Comparison of ENCODE assay signal across 11 cellular contexts in the genomic region with DNA sequence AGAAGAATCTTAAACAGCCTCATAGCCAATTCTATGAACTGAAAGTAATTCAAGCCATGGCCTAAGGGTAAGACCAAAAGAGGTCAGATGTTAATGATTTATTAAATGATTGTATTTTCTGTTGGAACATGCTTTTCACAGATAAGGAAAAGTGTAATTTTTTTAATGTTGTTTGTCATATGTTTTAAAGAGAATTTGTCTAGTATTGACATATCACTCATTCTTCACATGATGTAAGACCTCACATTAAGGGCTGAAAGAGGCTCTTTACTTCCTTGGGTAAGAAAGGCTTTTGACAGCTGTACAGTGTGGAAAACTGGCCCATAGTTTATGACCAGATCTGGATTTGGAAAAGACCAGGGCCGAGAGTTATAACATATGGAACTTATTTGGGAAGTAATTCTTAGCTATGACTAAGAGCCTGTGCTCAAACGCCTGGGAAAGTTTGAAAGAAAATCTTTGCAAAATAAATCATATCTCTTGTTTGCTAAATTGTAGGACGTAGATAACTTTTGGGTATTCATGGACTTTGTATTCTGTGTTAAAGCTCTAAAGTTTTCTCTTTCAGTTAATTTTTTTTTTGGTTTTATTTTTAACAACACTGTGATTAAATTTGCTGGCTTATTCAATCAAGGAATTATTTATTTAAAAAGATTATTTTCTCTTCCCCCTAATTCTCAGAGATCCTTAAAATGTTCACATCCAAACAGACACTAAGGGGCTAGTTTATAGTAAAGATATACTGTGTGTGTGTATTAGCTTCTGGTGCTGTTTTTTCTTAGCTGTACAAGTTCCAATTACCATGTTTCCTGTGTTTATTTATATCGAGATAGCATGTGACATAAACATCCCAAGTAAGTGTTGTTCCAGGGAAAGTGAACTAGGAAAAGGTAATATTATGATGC.
DNase-seq lines count a peak whose midpoint lies in the region; ATAC-seq and TF ChIP-seq lines count a peak whose summit lies in the region.
"Had no signal": no experiment of that assay in that cellular context is flagged by ENCODE, and none has a peak within 500 bp of the region (broad histone marks: within the 10 kb centered on the region; RNA-seq: fewer than 3 reads in every experiment).

No MANE protein-coding gene starts in this region.

- peak overlapping the region; percentile 27 for H3K4me3 Mint-ChIP-seq in Caco-2 (ENCODE audit: unreplicated experiment)

- no peaks in the 10 kb centered on the region for H3K9me3 ChIP-seq in Caco-2
- no peaks in the 10 kb centered on the region for H3K9me3 ChIP-seq in heart left ventricle
- H3K9me3 ChIP-seq in testis = no peaks in the 10 kb centered on the region
- H3K9me3 ChIP-seq in BE2C = no peaks in the 10 kb centered on the region

- no peaks in the 10 kb centered on the region for H3K36me3 ChIP-seq in Caco-2 (ENCODE audit: control insufficient read depth, insufficient read depth, low read length)
- H3K36me3 ChIP-seq in heart left ventricle = no peaks in the 10 kb centered on the region
- H3K36me3 ChIP-seq in testis (ENCODE audit: low read depth, missing control alignments) = no peaks in the 10 kb centered on the region
- H3K36me3 ChIP-seq in BE2C = no peaks in the 10 kb centered on the region

- H3K27ac ChIP-seq in heart left ventricle (peak overlapping the region in 9 of 12 donors; percentile 13 to 61 (median 36)), testis (no peak overlapping the region)

- intact Hi-C loops in Caco-2 (cut with micrococcal nuclease; ENCODE audit: unreplicated experiment) (loop anchor here (1.0 to 2.0 kb wide), 4 partner anchors 8 to 444 kb away; no protein-coding TSS in a partner anchor), heart left ventricle (cut with DNase I) (loop anchor here in 1 of 10 donors (10.0 kb wide), 1 partner anchor 104 kb away; no protein-coding TSS in a partner anchor), sciatic nerve (cut with DNase I) (no loop called here), testis (cut with DNase I; ENCODE audit: low total_unique reads) (no loop called here)

- WGBS in heart left ventricle, 4 donors = 36 to 51% (median 42%) methylated on average over 4 of the region's 4 CpGs
- WGBS in testis, 2 donors = 47 to 49% methylated on average over 4 of the region's 4 CpGs

- peak in 3 of 4 donors; percentile 47 to 86 (median 62) for ATAC-seq in heart left ventricle
- ATAC-seq in sciatic nerve = peak; percentile 68
- no peak for ATAC-seq in HG03095 (IDR thresholded peaks at IDR 0.05; ENCODE audit: unreplicated experiment)

- H3K4me1 Mint-ChIP-seq in Caco-2 (ENCODE audit: low read depth, unreplicated experiment) = peaks cover 50% of the 10 kb centered on the region

- no peak overlapping the region for H3K4me3 ChIP-seq in Caco-2 (ENCODE audit: low read depth, low read length)
- peak overlapping the region in 2 of 12 donors; percentile 7 to 8 for H3K4me3 ChIP-seq in heart left ventricle
- no peak overlapping the region for H3K4me3 ChIP-seq in testis
- no peak overlapping the region for H3K4me3 ChIP-seq in BE2C (ENCODE audit: low read depth, low read length)

- H3K27me3 Mint-ChIP-seq in Caco-2 (ENCODE audit: insufficient read depth, unreplicated experiment) = no peaks in the 10 kb centered on the region

- TF ChIP-seq POLR2A in heart left ventricle (IDR thresholded peaks at IDR 0.05) = no peak
- no peak for TF ChIP-seq POLR2A in testis (IDR thresholded peaks at IDR 0.05)

- DNase-seq in Caco-2 = peak in 1 of 2 experiments; percentile 54
- peak; percentile 38 for DNase-seq in SK-MEL-5 (ENCODE audit: low read depth, low spot score)
- DNase-seq in heart left ventricle = no peak
- DNase-seq in sciatic nerve (ENCODE audit: low spot score) = no peak
- no peak for DNase-seq in testis
- no peak for DNase-seq in BE2C
- no peak for DNase-seq in NCI-H82 treated with DMSO at 0.1 percent for 48 hours (lab: John Stamatoyannopoulos, UW; ENCODE audit: unreplicated experiment)
- DNase-seq: COR-L47; glutamatergic neuron; stimulated activated naive CD4-positive, alpha-beta T cell treated with Interleukin-2 at 50 U/mL for 16 hours had no signal

- in situ Hi-C loops in SK-MEL-5 (cut with HindIII; ENCODE audit: low pct_unique_long_range_greater_than_20kb, low sequenced_read_pairs) = no loop called here

- TF ChIP-seq CTCF in Caco-2 (IDR thresholded peaks at IDR 0.05; ENCODE audit: insufficient read depth in 1 of 2, low read depth in 1 of 2, low read length in 1 of 2, severe bottlenecking in 1 of 2, unreplicated experiment in 1 of 2) = no peak
- no peak for TF ChIP-seq CTCF in heart left ventricle (IDR thresholded peaks at IDR 0.05)
- TF ChIP-seq CTCF in testis (IDR thresholded peaks at IDR 0.05) = no peak
- TF ChIP-seq CTCF in BE2C (IDR thresholded peaks at IDR 0.05; ENCODE audit: low read depth, low read length) = no peak

- no peaks in the 10 kb centered on the region for H3K9me3 Mint-ChIP-seq in Caco-2 (ENCODE audit: unreplicated experiment)

- POLR2A ChIA-PET in Caco-2 (lab: Charles Lee) = interaction anchor here (0.8 to 1.0 kb wide), 2 partner anchors 8 to 162 kb away, joined by 3 to 9 read pairs; no protein-coding TSS in a partner anchor

- H3K4me1 ChIP-seq in Caco-2 (peaks cover 46% of the 10 kb centered on the region), heart left ventricle (peaks cover 0 to 28% (median 17%) of the 10 kb centered on the region in 12 donors), testis (no peaks in the 10 kb centered on the region), BE2C (peaks cover 38% of the 10 kb centered on the region)

- peaks cover 7% of the 10 kb centered on the region for H3K36me3 Mint-ChIP-seq in Caco-2 (ENCODE audit: insufficient read depth, unreplicated experiment)

- no peaks in the 10 kb centered on the region for H3K27me3 ChIP-seq in Caco-2 (replicated peaks; ENCODE audit: control insufficient read depth, insufficient read depth, low read length)
- H3K27me3 ChIP-seq in heart left ventricle = no peaks in the 10 kb centered on the region
- no peaks in the 10 kb centered on the region for H3K27me3 ChIP-seq in testis
- H3K27me3 ChIP-seq in BE2C = no peaks in the 10 kb centered on the region

- BruUV-seq in Caco-2 (replicated peaks; lab: Mats Ljungman, UMichigan) = no TSS peak

- H3K27ac Mint-ChIP-seq in Caco-2 (ENCODE audit: unreplicated experiment) = peak overlapping the region; percentile 30

- CTCF ChIA-PET in Caco-2 (lab: Charles Lee) = interaction anchor here (0.6 to 2.6 kb wide), 5 partner anchors 9 to 166 kb away, joined by 3 to 25 read pairs (median 4); no protein-coding TSS in a partner anchor

Comparison
In these comparisons a context has a peak if more than half of its experiments do, and no peak if none do; other contexts are left out.
1. H3K27ac ChIP-seq: peak in heart left ventricle (9 of 12); none in testis (0 of 2).